Comparison of ENCODE assay signal across 23 cellular contexts in genomic region chr15:80944818-80945217, GRCh38.
"Had no signal": no experiment of that assay in that cellular context is flagged by ENCODE, and none has a peak within 500 bp of the region (broad histone marks: within the 10 kb centered on the region; RNA-seq: fewer than 3 reads in every experiment).

No MANE protein-coding gene starts in this region.

- H3K27me3 Mint-ChIP-seq: activated naive CD4-positive, alpha-beta T cell treated with anti-CD3 and anti-CD28 coated beads, Interleukin-2, amount 10 ng/mL, durations not matched to agents 7 days and 5 days; activated naive CD8-positive, alpha-beta T cell treated with anti-CD3 and anti-CD28 coated beads for 36 hours; activated T-helper 17 cell treated with anti-CD3 and anti-CD28 coated beads, Interleukin-2, amount 50 U/mL, for 72 hours; T-helper 17 cell had no signal

- H3K4me3 ChIP-seq: cardiac muscle cell, K562 had no signal

- ATAC-seq: activated T-helper 17 cell treated with anti-CD3 and anti-CD28 coated beads, Interleukin-2, amount 50 U/mL, for 72 hours; K562; T-helper 17 cell; WTC11 had no signal

- H3K27ac ChIP-seq: brain microvascular endothelial cell, cardiac muscle cell had no signal

- H3K9me3 Mint-ChIP-seq: activated naive CD4-positive, alpha-beta T cell treated with anti-CD3 and anti-CD28 coated beads, Interleukin-2, amount 10 ng/mL, durations not matched to agents 7 days and 5 days; activated naive CD8-positive, alpha-beta T cell treated with anti-CD3 and anti-CD28 coated beads for 36 hours; activated T-helper 17 cell treated with anti-CD3 and anti-CD28 coated beads, Interleukin-2, amount 50 U/mL, for 72 hours; WTC11 had no signal

- H3K27ac Mint-ChIP-seq: activated naive CD4-positive, alpha-beta T cell treated with anti-CD3 and anti-CD28 coated beads, Interleukin-2, amount 10 ng/mL, durations not matched to agents 7 days and 5 days; activated naive CD8-positive, alpha-beta T cell treated with anti-CD3 and anti-CD28 coated beads for 36 hours; activated T-helper 17 cell treated with anti-CD3 and anti-CD28 coated beads, Interleukin-2, amount 50 U/mL, for 72 hours; T-helper 17 cell; WTC11 had no signal

- DNase-seq: activated CD4-positive, alpha-beta T cell treated with anti-CD3 and anti-CD28 coated beads for 48 hours; activated CD4-positive, alpha-beta T cell treated with anti-CD3 and anti-CD28 coated beads, Interleukin-2, amount 50 U/mL, for 4 hours; activated CD4-positive, CD25-positive, alpha-beta regulatory T cell treated with anti-CD3 and anti-CD28 coated beads, Interleukin-2, amount 50 U/mL, for 72 hours; activated gamma-delta T cell; activated naive CD4-positive, alpha-beta T cell treated with anti-CD3 and anti-CD28 coated beads, Interleukin-2, amount 10 ng/mL, durations not matched to agents 7 days and 5 days; activated naive CD8-positive, alpha-beta T cell treated with anti-CD3 and anti-CD28 coated beads for 36 hours; activated T-cell treated with anti-CD3 and anti-CD28 coated beads for 4 hours; activated T-cell treated with anti-CD3 and anti-CD28 coated beads, Interleukin-2, amount 50 U/mL, for 48 hours; brain microvascular endothelial cell; Kasumi-1; NCI-H1105 treated with DMSO at 0.1 percent for 48 hours; NCI-H1436 treated with DMSO at 0.1 percent for 48 hours; NCI-H187; NCI-H2081; NCI-H446; NCI-H524; SIG-M5; T-helper 17 cell; T-helper 9 cell had no signal

- H3K4me3 Mint-ChIP-seq: activated naive CD4-positive, alpha-beta T cell treated with anti-CD3 and anti-CD28 coated beads, Interleukin-2, amount 10 ng/mL, durations not matched to agents 7 days and 5 days; activated naive CD8-positive, alpha-beta T cell treated with anti-CD3 and anti-CD28 coated beads for 36 hours; activated T-helper 17 cell treated with anti-CD3 and anti-CD28 coated beads, Interleukin-2, amount 50 U/mL, for 72 hours; T-helper 17 cell; WTC11 had no signal

- H3K4me1 Mint-ChIP-seq: activated naive CD4-positive, alpha-beta T cell treated with anti-CD3 and anti-CD28 coated beads, Interleukin-2, amount 10 ng/mL, durations not matched to agents 7 days and 5 days; activated naive CD8-positive, alpha-beta T cell treated with anti-CD3 and anti-CD28 coated beads for 36 hours; activated T-helper 17 cell treated with anti-CD3 and anti-CD28 coated beads, Interleukin-2, amount 50 U/mL, for 72 hours had no signal

- H3K27me3 ChIP-seq: brain microvascular endothelial cell, cardiac muscle cell had no signal
